Comparison of ENCODE assay signal across 8 cellular contexts in the genomic region with DNA sequence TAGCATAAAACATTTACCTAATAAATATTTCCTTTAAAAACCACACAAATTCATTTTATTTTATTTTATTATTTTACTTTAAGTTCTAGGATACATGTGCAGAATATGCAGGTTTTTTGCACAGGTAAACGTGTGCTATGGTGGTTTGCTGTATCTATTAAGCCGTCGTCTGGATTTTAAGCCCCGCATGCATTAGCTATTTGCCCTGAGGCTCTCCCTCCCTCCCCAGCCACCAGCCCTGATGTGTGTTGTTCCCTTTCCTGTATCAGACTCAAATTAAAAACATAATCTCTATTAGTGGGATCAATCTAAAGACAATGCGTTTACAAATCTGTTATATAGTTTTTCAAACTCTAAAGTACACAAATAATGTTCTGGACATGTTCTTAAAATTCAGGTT. TPM values are rescaled to one million over a fixed set of nuclear protein-coding genes. Genes with fewer than 3 reads are reported as not detected.
"Had no signal": no experiment of that assay in that cellular context is flagged by ENCODE, and none has a peak within 500 bp of the region (broad histone marks: within the 10 kb centered on the region; RNA-seq: fewer than 3 reads in every experiment).

No MANE protein-coding gene starts in this region.

- H3K4me3 ChIP-seq: GM12878 had no signal

- DNase-seq: GDM1, GF-D8 had no signal

- FAIRE-seq: G401.6, GM12878, GM12891, GM12892, GM18507, GM19239 had no signal

- ATAC-seq: GM12878 had no signal

RNA-seq across cellular contexts. Expression of gene HTN3, which starts 1.2 kb away (rescaled TPM):
- total RNA-seq: GM12878 had no signal
- polyA plus RNA-seq: GM12878 had no signal

RNA-seq across cellular contexts. Expression of gene HTN1, which starts 23.2 kb away (rescaled TPM):
- total RNA-seq: GM12878 had no signal

RNA-seq across cellular contexts. Expression of gene STATH, which starts 31.2 kb away (rescaled TPM):
- total RNA-seq: GM12878 had no signal
